8 cellular contexts compared by ENCODE assay signal in genomic region chr6:90411292-90411781, GRCh38.
DNase-seq lines count a peak whose midpoint lies in the region; ATAC-seq, FAIRE-seq and TF ChIP-seq lines count a peak whose summit lies in the region.

No MANE protein-coding gene starts in this region.

- no peak overlapping the region for H3K27ac ChIP-seq in GM23248

- FAIRE-seq in GM12891 (lab: Jason Lieb, UNC) = no peak

- H3K9me3 ChIP-seq in GM23248 (ENCODE audit: low read depth) = no peaks in the 10 kb centered on the region

- H3F3A ChIP-seq in GM23248 (ENCODE audit: insufficient read depth) = no peaks in the 10 kb centered on the region

- no peak overlapping the region for H3K9ac ChIP-seq in GM23248

- peaks cover 18% of the 10 kb centered on the region; the same call in 1 of the 2 replicates for H3K27me3 ChIP-seq in GM23248 (replicated peaks; ENCODE audit: insufficient read depth)

- H3K36me3 ChIP-seq in GM23248 (ENCODE audit: low read depth) = no peaks in the 10 kb centered on the region

- H2AFZ ChIP-seq in GM23248 = no peak overlapping the region

- in situ Hi-C loops in GM23248 (cut with MboI) = no loop called here

- 84 to 87% methylated on average over 7 of the region's 7 CpGs for WGBS in GM23248 (ENCODE audit: low coverage in 1 of 2, low lambda C conversion rate in 2 of 2, missing lambda C conversion rate in 2 of 2), 2 experiments

- DNase-seq in GM12891 (ENCODE audit: insufficient read length, low spot score) = no peak
- peak; percentile 81 for DNase-seq in M059J (ENCODE audit: low read depth)
- peak; percentile 63 for DNase-seq in activated effector memory CD4-positive, alpha-beta T cell treated with Interleukin-2 at 50 U/mL for 16 hours
- DNase-seq in stimulated activated CD4-positive, alpha-beta T cell treated with anti-CD3 and anti-CD28 coated beads, Interleukin-2, amount 100 ng/mL, for 48 hours = peak; percentile 56 to 59
- DNase-seq in GM23248 = no peak
- no peak for DNase-seq in SHP77 treated with DMSO at 0.1 percent for 48 hours (lab: John Stamatoyannopoulos, UW)
- no peak for DNase-seq in middle frontal gyrus (ENCODE audit: extremely low spot score, low spot score)

- TF ChIP-seq POLR2A in GM12891 (IDR thresholded peaks at IDR 0.05; ENCODE audit: low read depth, low read length) = no peak

- H3K4me1 ChIP-seq in GM23248 (ENCODE audit: insufficient read depth) = no peaks in the 10 kb centered on the region

- no peaks in the 10 kb centered on the region for H3K79me2 ChIP-seq in GM23248 (ENCODE audit: insufficient read depth)

- no peak overlapping the region for H3K4me3 ChIP-seq in GM23248

- peak; percentile 84 for ATAC-seq in GM21786 (IDR thresholded peaks at IDR 0.05; ENCODE audit: unreplicated experiment)

- H3K9me2 ChIP-seq in GM23248 (ENCODE audit: insufficient read depth) = no peaks in the 10 kb centered on the region

- H3K4me2 ChIP-seq in GM23248 (ENCODE audit: unreplicated experiment) = no peak overlapping the region

- H4K20me1 ChIP-seq in GM23248 (ENCODE audit: insufficient read depth) = no peaks in the 10 kb centered on the region

TF ChIP-seq in GM12891, 5 proteins besides CTCF, POLR2A, EP300 and RAD21:
- TF ChIP-seq POU2F2 (IDR thresholded peaks at IDR 0.05; ENCODE audit: low read depth, low read length) (peak; percentile 83), TAF1 (IDR thresholded peaks at IDR 0.05; ENCODE audit: low read depth, low read length) (no peak)

Comparison
In these comparisons a context has a peak if more than half of its experiments do, and no peak if none do; other contexts are left out.
1. DNase-seq: peak in M059J (single experiment), activated effector memory CD4-positive, alpha-beta T cell treated with Interleukin-2 at 50 U/mL for 16 hours (single experiment) and stimulated activated CD4-positive, alpha-beta T cell treated with anti-CD3 and anti-CD28 coated beads, Interleukin-2, amount 100 ng/mL, for 48 hours (2 of 2); none in GM12891 (single experiment), GM23248 (single experiment), SHP77 treated with DMSO at 0.1 percent for 48 hours (single experiment) and middle frontal gyrus (single experiment).